Comparison of ENCODE assay signal across 15 cellular contexts in the genomic region with DNA sequence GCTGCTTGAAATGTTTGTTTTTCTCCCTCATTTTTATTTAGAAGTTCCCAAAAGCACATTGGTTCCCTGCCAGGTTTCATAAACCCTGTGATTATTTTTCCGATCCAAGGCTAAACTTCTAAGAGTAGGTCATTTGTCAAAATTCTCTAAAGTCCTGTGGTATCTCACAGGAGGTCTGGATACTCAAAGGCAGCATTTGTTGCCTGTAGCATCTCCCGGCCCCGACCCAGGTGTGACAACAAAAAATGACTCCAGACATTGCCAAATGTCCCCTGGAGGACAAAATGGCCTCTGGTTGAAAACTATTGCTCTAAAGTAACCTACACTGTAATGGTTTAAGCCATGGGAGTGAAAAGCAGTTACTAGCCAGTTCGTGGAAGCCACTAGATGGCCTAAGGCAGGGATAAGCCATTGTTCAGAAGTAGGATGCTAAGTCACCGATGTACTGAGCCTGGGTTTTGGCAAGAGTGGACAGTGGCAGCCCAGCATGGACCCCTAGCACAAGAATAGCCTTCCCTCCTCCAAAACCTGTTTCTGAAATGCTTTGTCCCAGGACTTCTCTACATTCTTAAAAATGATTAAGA.
"Had no signal": no experiment of that assay in that cellular context is flagged by ENCODE, and none has a peak within 500 bp of the region (broad histone marks: within the 10 kb centered on the region; RNA-seq: fewer than 3 reads in every experiment).

No MANE protein-coding gene starts in this region.

- H3K4me1 Mint-ChIP-seq: activated naive CD4-positive, alpha-beta T cell treated with anti-CD3 and anti-CD28 coated beads, Interleukin-2, amount 50 U/mL, for 24 hours; nephron had no signal

- H3K27ac ChIP-seq: left lung, psoas muscle had no signal

- H3K9me3 ChIP-seq: heart left ventricle, left lung, psoas muscle had no signal

- H3K4me3 Mint-ChIP-seq: activated naive CD4-positive, alpha-beta T cell treated with anti-CD3 and anti-CD28 coated beads, Interleukin-2, amount 50 U/mL, for 24 hours; activated T-cell treated with anti-CD3 and anti-CD28 coated beads, Interleukin-2, amount 50 U/mL, for 24 hours; nephron had no signal

- H3K36me3 Mint-ChIP-seq: activated naive CD4-positive, alpha-beta T cell treated with anti-CD3 and anti-CD28 coated beads, Interleukin-2, amount 50 U/mL, for 24 hours had no signal

- ATAC-seq: esophagus mucosa; heart left ventricle; left lung; psoas muscle; stimulated activated naive CD8-positive, alpha-beta T cell treated with anti-CD3 and anti-CD28 coated beads, Interleukin-15, Interleukin-2, amounts not matched to agents 100 U/mL and 50 U/mL, for 24 hours had no signal

- DNase-seq: activated CD4-positive, alpha-beta T cell treated with anti-CD3 and anti-CD28 coated beads, Interleukin-2, amount 50 U/mL, for 4 hours; activated effector memory CD4-positive, alpha-beta T cell treated with Interleukin-2 at 50 U/mL for 16 hours; activated T-cell treated with anti-CD3 and anti-CD28 coated beads, Interleukin-2, amount 50 U/mL, for 24 hours; amygdala; foreskin fibroblast; heart left ventricle; left lung; mesenchymal stem cell; psoas muscle; stimulated activated CD4-positive, alpha-beta T cell treated with anti-CD3 and anti-CD28 coated beads, Interleukin-12 subunit alpha, Interleukin-12 subunit beta, amount 100 ng/mL, for 4 hours; stimulated activated naive CD8-positive, alpha-beta T cell treated with anti-CD3 and anti-CD28 coated beads, Interleukin-15, Interleukin-2, amounts not matched to agents 100 U/mL and 50 U/mL, for 24 hours; T-helper 2 cell had no signal

- H3K27me3 Mint-ChIP-seq: activated naive CD4-positive, alpha-beta T cell treated with anti-CD3 and anti-CD28 coated beads, Interleukin-2, amount 50 U/mL, for 24 hours had no signal

- H3K4me1 ChIP-seq: left lung, psoas muscle had no signal

- H3K27me3 ChIP-seq: heart left ventricle, left lung had no signal

- H3K36me3 ChIP-seq: heart left ventricle, left lung had no signal

- H3K4me3 ChIP-seq: heart left ventricle, left lung, psoas muscle had no signal

- H3K9me3 Mint-ChIP-seq: activated naive CD4-positive, alpha-beta T cell treated with anti-CD3 and anti-CD28 coated beads, Interleukin-2, amount 50 U/mL, for 24 hours; activated T-cell treated with anti-CD3 and anti-CD28 coated beads, Interleukin-2, amount 50 U/mL, for 24 hours had no signal

- H3K27ac Mint-ChIP-seq: activated naive CD4-positive, alpha-beta T cell treated with anti-CD3 and anti-CD28 coated beads, Interleukin-2, amount 50 U/mL, for 24 hours; activated T-cell treated with anti-CD3 and anti-CD28 coated beads, Interleukin-2, amount 50 U/mL, for 24 hours had no signal
